In the genomic region with DNA sequence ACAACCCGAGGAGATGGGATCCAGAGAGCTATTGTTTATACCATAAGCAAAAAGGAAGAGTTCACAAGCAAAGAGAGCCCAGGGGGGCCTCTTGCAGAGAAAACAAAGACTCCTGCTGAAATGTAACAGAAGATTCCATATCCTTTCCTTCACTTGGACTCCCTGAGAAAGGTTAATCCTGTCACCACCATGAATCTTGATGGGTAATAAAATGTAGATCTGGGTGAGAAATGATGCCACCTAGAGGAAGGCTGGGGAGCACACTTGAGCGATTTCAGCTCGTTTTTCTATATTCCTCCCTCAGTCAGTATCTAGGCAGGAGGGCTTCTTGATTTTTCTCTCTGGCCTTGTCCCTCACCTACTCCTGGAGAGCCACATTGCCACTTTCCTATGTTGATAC, we compare ENCODE assay signal across 9 cellular contexts. TPM values are rescaled to one million over a fixed set of nuclear protein-coding genes. Genes with fewer than 3 reads are reported as not detected.
A peak's percentile ranks its signal among the peaks of the same experiment; 100 is the strongest.
DNase-seq lines count a peak whose midpoint lies in the region; ATAC-seq and TF ChIP-seq lines count a peak whose summit lies in the region.
"Had no signal": no experiment of that assay in that cellular context is flagged by ENCODE, and none has a peak within 500 bp of the region (broad histone marks: within the 10 kb centered on the region; RNA-seq: fewer than 3 reads in every experiment).

No MANE protein-coding gene starts in this region.

- H3K4me3 Mint-ChIP-seq in endothelial cell (ENCODE audit: unreplicated experiment), result no peak overlapping the region
- H3K4me3 Mint-ChIP-seq: activated naive CD4-positive, alpha-beta T cell treated with anti-CD3 and anti-CD28 coated beads, Interleukin-2, amount 50 U/mL, for 24 hours had no signal

- no peak for TF ChIP-seq POLR2A in heart left ventricle (IDR thresholded peaks at IDR 0.05)
- no peak for TF ChIP-seq POLR2A in testis (IDR thresholded peaks at IDR 0.05)

- intact Hi-C loops in heart left ventricle (cut with DNase I), result loop anchor here in 1 of 10 donors (2.0 kb wide), 1 partner anchor 148 kb away; no protein-coding TSS in a partner anchor
- intact Hi-C loops in left cardiac atrium (cut with DNase I), result loop anchor here in 1 of 2 donors (10.0 kb wide), 1 partner anchor 150 kb away; a partner anchor contains a TSS
- intact Hi-C loops in testis (cut with DNase I; ENCODE audit: low total_unique reads), result no loop called here

- no peaks in the 10 kb centered on the region for H3K4me1 ChIP-seq in heart left ventricle
- no peaks in the 10 kb centered on the region for H3K4me1 ChIP-seq in testis

- peaks cover 4% of the 10 kb centered on the region for H3K36me3 Mint-ChIP-seq in endothelial cell (ENCODE audit: low read depth, unreplicated experiment)

- ATAC-seq in heart left ventricle (no peak), left cardiac atrium (no peak), GM19452 (IDR thresholded peaks at IDR 0.05; ENCODE audit: unreplicated experiment) (no peak)

- DNase-seq in heart left ventricle (no peak), left cardiac atrium (no peak), NCI-H1694 (lab: John Stamatoyannopoulos, UW) (peak; percentile 26), endothelial cell (ENCODE audit: low spot score) (no peak), testis (no peak), NCI-H128 (lab: John Stamatoyannopoulos, UW; ENCODE audit: unreplicated experiment) (no peak), hypothalamus (lab: John Stamatoyannopoulos, UW) (no peak)

- peak in 11 of 12 donors; percentile 17 to 42 (median 33) for TF ChIP-seq CTCF in heart left ventricle (IDR thresholded peaks at IDR 0.05)
- peak; percentile 49 for TF ChIP-seq CTCF in endothelial cell (IDR thresholded peaks at IDR 0.05; ENCODE audit: unreplicated experiment)
- TF ChIP-seq CTCF in testis (IDR thresholded peaks at IDR 0.05), result peak in 2 of 3 experiments; percentile 18 to 22

- H3K27me3 ChIP-seq in heart left ventricle (peaks cover 0 to 10% (median 0%) of the 10 kb centered on the region in 9 donors), testis (no peaks in the 10 kb centered on the region)

- no peaks in the 10 kb centered on the region for H3K9me3 ChIP-seq in heart left ventricle
- no peaks in the 10 kb centered on the region for H3K9me3 ChIP-seq in testis

- H3K27me3 Mint-ChIP-seq in endothelial cell (ENCODE audit: unreplicated experiment), result no peaks in the 10 kb centered on the region
- H3K27me3 Mint-ChIP-seq: activated naive CD4-positive, alpha-beta T cell treated with anti-CD3 and anti-CD28 coated beads, Interleukin-2, amount 50 U/mL, for 24 hours had no signal

- no peak overlapping the region for H3K27ac ChIP-seq in heart left ventricle
- H3K27ac ChIP-seq in testis, result no peak overlapping the region

- H3K4me1 Mint-ChIP-seq in endothelial cell (ENCODE audit: unreplicated experiment), result peaks cover 16% of the 10 kb centered on the region

- H3K36me3 ChIP-seq in heart left ventricle, result no peaks in the 10 kb centered on the region
- H3K36me3 ChIP-seq in testis (ENCODE audit: low read depth, missing control alignments), result no peaks in the 10 kb centered on the region

- H3K27ac Mint-ChIP-seq in endothelial cell (ENCODE audit: unreplicated experiment), result no peak overlapping the region
- H3K27ac Mint-ChIP-seq: activated naive CD4-positive, alpha-beta T cell treated with anti-CD3 and anti-CD28 coated beads, Interleukin-2, amount 50 U/mL, for 24 hours had no signal

- H3K9me3 Mint-ChIP-seq in endothelial cell (ENCODE audit: unreplicated experiment), result no peaks in the 10 kb centered on the region
- H3K9me3 Mint-ChIP-seq: activated naive CD4-positive, alpha-beta T cell treated with anti-CD3 and anti-CD28 coated beads, Interleukin-2, amount 50 U/mL, for 24 hours had no signal

- no peak overlapping the region for H3K4me3 ChIP-seq in heart left ventricle
- no peak overlapping the region for H3K4me3 ChIP-seq in testis

- WGBS in heart left ventricle, 4 donors, result 16 to 34% (median 24%) methylated on average over 3 of the region's 3 CpGs
- 34 to 39% methylated on average over 3 of the region's 3 CpGs for WGBS in testis, 2 donors

RNA-seq across cellular contexts. Expression of a gene that starts 10.2 kb away (rescaled TPM):
- total RNA-seq in heart left ventricle, result under 1 TPM in 8 of 9 donors, not detected in 1; 0.18 to 0.61 (median 0.27) TPM
- polyA plus RNA-seq in heart left ventricle, result under 1 TPM; 0.11 to 0.39 TPM
- total RNA-seq in left cardiac atrium, result under 1 TPM; 0.38 to 0.50 TPM
- total RNA-seq in endothelial cell (ENCODE audit: unreplicated experiment), result 9.4 TPM
- total RNA-seq in testis, result under 1 TPM; 0.79 to 0.81 TPM
- 0.57 TPM for polyA plus RNA-seq in testis (ENCODE audit: insufficient read depth, low read depth, low replicate concordance)
